Comparison of ENCODE assay signal across 30 cellular contexts in the genomic region with DNA sequence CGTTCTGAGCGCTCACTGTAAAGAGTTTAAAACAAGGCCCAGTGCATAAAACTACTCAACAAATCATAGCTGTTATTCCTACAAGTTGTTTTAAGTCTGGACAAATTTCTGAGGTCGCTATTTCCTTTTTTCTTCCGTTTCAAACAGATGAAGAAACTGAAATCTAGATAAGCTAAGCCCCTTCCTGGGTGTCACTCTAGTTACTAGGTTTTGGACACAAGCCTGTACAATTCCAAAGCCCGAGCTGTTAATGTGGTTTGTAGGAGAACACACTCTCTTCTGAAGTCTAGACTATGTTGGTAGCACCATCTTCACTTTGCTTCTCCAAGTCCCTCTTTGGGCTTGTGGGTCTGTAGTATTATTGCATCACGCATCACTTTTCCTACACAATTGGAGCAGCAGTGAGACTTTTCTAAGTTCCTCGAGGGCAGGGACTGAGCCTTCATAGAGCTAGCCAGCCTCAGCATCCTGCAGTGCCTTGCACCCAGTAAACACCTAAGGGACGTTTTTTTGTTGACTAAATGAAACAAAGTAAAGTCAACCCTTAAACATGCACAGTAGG.
"Had no signal": no experiment of that assay in that cellular context is flagged by ENCODE, and none has a peak within 500 bp of the region (broad histone marks: within the 10 kb centered on the region; RNA-seq: fewer than 3 reads in every experiment).

No MANE protein-coding gene starts in this region.

- H3K9me3 ChIP-seq: adrenal gland, body of pancreas, esophagus squamous epithelium, gastroesophageal sphincter, heart right ventricle had no signal

- H3K36me3 ChIP-seq: adrenal gland, esophagus squamous epithelium, gastroesophageal sphincter, heart right ventricle had no signal

- H3K27me3 ChIP-seq: adrenal gland, body of pancreas, esophagus squamous epithelium, gastroesophageal sphincter, hepatocyte had no signal

- H2AFZ ChIP-seq: hepatocyte had no signal

- FAIRE-seq: colon, endometrium, endothelial cell of umbilical vein had no signal

- ATAC-seq: activated CD8-positive, alpha-beta memory T cell treated with anti-CD3 and anti-CD28 coated beads, Interleukin-2, amount 10 ng/mL, durations not matched to agents 7 days and 5 days; activated CD8-positive, alpha-beta T cell treated with anti-CD3 and anti-CD28 coated beads, Interleukin-2, amount 10 ng/mL, durations not matched to agents 7 days and 5 days; activated naive CD8-positive, alpha-beta T cell treated with anti-CD3 and anti-CD28 coated beads, Interleukin-2, amount 50 U/mL, for 24 hours; body of pancreas; gastroesophageal sphincter; heart right ventricle had no signal

- H3K4me1 ChIP-seq: adrenal gland, body of pancreas had no signal

- H3K4me2 ChIP-seq: hepatocyte had no signal

- H3K4me3 ChIP-seq: adrenal gland, body of pancreas, esophagus squamous epithelium, gastroesophageal sphincter, heart right ventricle, hepatocyte had no signal

- H3K27ac ChIP-seq: adrenal gland, body of pancreas, epithelial cell of prostate, esophagus squamous epithelium, gastroesophageal sphincter, heart right ventricle, hepatocyte had no signal

- H3K79me2 ChIP-seq: hepatocyte had no signal

- DNase-seq: activated CD4-positive, alpha-beta memory T cell treated with anti-CD3 and anti-CD28 coated beads for 36 hours; activated CD4-positive, alpha-beta T cell treated with anti-CD3 and anti-CD28 coated beads for 48 hours; activated CD4-positive, alpha-beta T cell treated with anti-CD3 and anti-CD28 coated beads, Interleukin-2, amount 50 U/mL, for 1 hour; activated CD8-positive, alpha-beta memory T cell treated with anti-CD3 and anti-CD28 coated beads, Interleukin-2, amount 10 ng/mL, durations not matched to agents 7 days and 5 days; activated CD8-positive, alpha-beta memory T cell treated with anti-CD3 and anti-CD28 coated beads, Interleukin-2, amount 50 U/mL, for 4 hours; activated CD8-positive, alpha-beta T cell treated with anti-CD3 and anti-CD28 coated beads, Interleukin-2, amount 10 ng/mL, durations not matched to agents 7 days and 5 days; activated effector memory CD4-positive, alpha-beta T cell treated with anti-CD3 and anti-CD28 coated beads, Interleukin-2, amount 50 U/mL, for 16 hours; activated naive CD4-positive, alpha-beta T cell treated with anti-CD3 and anti-CD28 coated beads for 36 hours; activated naive CD8-positive, alpha-beta T cell treated with anti-CD3 and anti-CD28 coated beads for 36 hours; activated naive CD8-positive, alpha-beta T cell treated with anti-CD3 and anti-CD28 coated beads, Interleukin-2, amount 50 U/mL, for 24 hours; activated T-cell treated with anti-CD3 and anti-CD28 coated beads, Interleukin-2, amount 50 U/mL, for 1 hour; activated T-cell treated with anti-CD3 and anti-CD28 coated beads, Interleukin-2, amount 50 U/mL, for 48 hours; adrenal gland; amygdala; aorta; body of pancreas; caudate nucleus; cortex of kidney; dermis blood vessel endothelial cell; effector CD8-positive, alpha-beta T cell; esophagus squamous epithelium; foreskin melanocyte; heart right ventricle; T1000 had no signal
